ENCODE assay signal across 30 cellular contexts in genomic region chr11:110096369-110096976, GRCh38. TPM values are rescaled to one million over a fixed set of nuclear protein-coding genes. Genes with fewer than 3 reads are reported as not detected.
DNase-seq lines count a peak whose midpoint lies in the region; ATAC-seq and TF ChIP-seq lines count a peak whose summit lies in the region.
"Had no signal": no experiment of that assay in that cellular context is flagged by ENCODE, and none has a peak within 500 bp of the region (broad histone marks: within the 10 kb centered on the region; RNA-seq: fewer than 3 reads in every experiment).

No MANE protein-coding gene starts in this region.

- CTCF ChIA-PET in MCF 10A (lab: Yijun Ruan, JAX), result interaction anchor here (2.8 kb wide), 1 partner anchor 151 kb away, joined by 10 read pairs; no protein-coding TSS in a partner anchor

- H3K4me3 Mint-ChIP-seq in MCF 10A (ENCODE audit: unreplicated experiment) (peak overlapping the region; percentile 98), glutamatergic neuron (ENCODE audit: unreplicated experiment) (no peak overlapping the region)
- H3K4me3 Mint-ChIP-seq: activated CD8-positive, alpha-beta T cell treated with anti-CD3 and anti-CD28 coated beads for 36 hours; activated naive CD8-positive, alpha-beta T cell treated with anti-CD3 and anti-CD28 coated beads for 36 hours; dendritic cell treated with granulocyte-macrophage colony-stimulating factor and Interleukin-4, amounts not matched to agents 40 ng/mL and 50 ng/mL, for 4 days; endodermal cell; memory B cell; stimulated activated naive B cell treated with anti-CD40 and anti-IgM and Interleukin-4, amounts not matched to agents 10 μg/mL and 1 μg/mL and 100 μg/mL, for 72 hours had no signal

- H3K4me3 ChIP-seq in breast epithelium (no peak overlapping the region), choroid plexus epithelial cell (ENCODE audit: low read depth, low read length) (peak overlapping the region; percentile 0)
- H3K4me3 ChIP-seq: esophagus squamous epithelium, testis had no signal

- H3K27me3 Mint-ChIP-seq in MCF 10A (ENCODE audit: insufficient read depth, unreplicated experiment) (no peaks in the 10 kb centered on the region), glutamatergic neuron (ENCODE audit: unreplicated experiment) (peaks cover 9% of the 10 kb centered on the region)

- POLR2A ChIA-PET in MCF 10A (lab: Yijun Ruan, JAX), result interaction anchor here (0.6 to 10.3 kb wide), 17 partner anchors 11 to 1397 kb away, joined by 3 to 197 read pairs (median 4); no protein-coding TSS in a partner anchor

- no peak for DNase-seq in MCF 10A (ENCODE audit: unreplicated experiment)
- DNase-seq in breast epithelium (ENCODE audit: low spot score in 2 of 2), result no peak
- peak; percentile 24 for DNase-seq in NCI-H345 treated with DMSO at 0.1 percent for 48 hours (lab: John Stamatoyannopoulos, UW; ENCODE audit: unreplicated experiment)
- no peak for DNase-seq in choroid plexus epithelial cell (ENCODE audit: low read depth)
- DNase-seq in SW480 (ENCODE audit: low spot score), result no peak
- DNase-seq in glutamatergic neuron, result no peak
- no peak for DNase-seq in erythroblast (lab: John Stamatoyannopoulos, UW)
- DNase-seq: activated CD8-positive, alpha-beta T cell treated with anti-CD3 and anti-CD28 coated beads for 36 hours; activated effector memory CD4-positive, alpha-beta T cell treated with anti-CD3 and anti-CD28 coated beads, Interleukin-2, amount 50 U/mL, for 16 hours; activated naive CD8-positive, alpha-beta T cell treated with anti-CD3 and anti-CD28 coated beads for 36 hours; activated T-cell treated with anti-CD3 and anti-CD28 coated beads for 4 hours; aorta; BE2C; DMS153; endodermal cell; esophagus squamous epithelium; foreskin melanocyte; GDM1; left cardiac atrium; NCI-H1417 treated with DMSO at 0.1 percent for 48 hours; NCI-H2081 treated with DMSO at 0.1 percent for 48 hours; NCI-H774; stimulated activated CD4-positive, alpha-beta T cell treated with anti-CD3 and anti-CD28 coated beads, Interleukin-15, amount 100 ng/mL, for 24 hours; stimulated activated naive B cell treated with anti-CD40 and anti-IgM and Interleukin-4, amounts not matched to agents 10 μg/mL and 1 μg/mL and 100 μg/mL, for 72 hours; testis had no signal

- intact Hi-C loops in MCF 10A (cut with micrococcal nuclease), result loop anchor here (5.0 to 10.0 kb wide), 3 partner anchors 242 to 336 kb away; no protein-coding TSS in a partner anchor
- intact Hi-C loops in breast epithelium (cut with DNase I; ENCODE audit: low total_unique reads), result no loop called here

- no peaks in the 10 kb centered on the region for H3K4me1 ChIP-seq in breast epithelium

- no peaks in the 10 kb centered on the region for H3K36me3 ChIP-seq in breast epithelium
- H3K36me3 ChIP-seq: BE2C, esophagus squamous epithelium had no signal

- BruUV-seq in MCF 10A (replicated peaks; lab: Mats Ljungman, UMichigan), result no TSS peak

- peaks cover 31% of the 10 kb centered on the region for H3K36me3 Mint-ChIP-seq in MCF 10A (ENCODE audit: insufficient read depth, unreplicated experiment)
- H3K36me3 Mint-ChIP-seq in glutamatergic neuron (ENCODE audit: unreplicated experiment), result peaks cover 4% of the 10 kb centered on the region
- H3K36me3 Mint-ChIP-seq: activated naive CD8-positive, alpha-beta T cell treated with anti-CD3 and anti-CD28 coated beads for 36 hours; memory B cell had no signal

- H3K27me3 ChIP-seq in breast epithelium, result no peaks in the 10 kb centered on the region
- H3K27me3 ChIP-seq: esophagus squamous epithelium, testis had no signal

- H3K27ac Mint-ChIP-seq in MCF 10A (ENCODE audit: low read depth, unreplicated experiment) (peak overlapping the region; percentile 55), glutamatergic neuron (ENCODE audit: unreplicated experiment) (no peak overlapping the region)
- H3K27ac Mint-ChIP-seq: activated CD8-positive, alpha-beta T cell treated with anti-CD3 and anti-CD28 coated beads for 36 hours; activated naive CD8-positive, alpha-beta T cell treated with anti-CD3 and anti-CD28 coated beads for 36 hours; dendritic cell treated with granulocyte-macrophage colony-stimulating factor and Interleukin-4, amounts not matched to agents 40 ng/mL and 50 ng/mL, for 4 days; endodermal cell; memory B cell; stimulated activated naive B cell treated with anti-CD40 and anti-IgM and Interleukin-4, amounts not matched to agents 10 μg/mL and 1 μg/mL and 100 μg/mL, for 72 hours had no signal

- H3K27ac ChIP-seq in breast epithelium, result no peak overlapping the region
- H3K27ac ChIP-seq: esophagus squamous epithelium, KMS-11, testis had no signal

- TF ChIP-seq CTCF in MCF 10A (IDR thresholded peaks at IDR 0.05; ENCODE audit: unreplicated experiment) (no peak), breast epithelium (IDR thresholded peaks at IDR 0.05) (no peak), choroid plexus epithelial cell (conservative IDR thresholded peaks at IDR 0.05; ENCODE audit: low read depth, low read length) (no peak), glutamatergic neuron (IDR thresholded peaks at IDR 0.05; ENCODE audit: partially characterized antibody, unreplicated experiment) (no peak)

- no peaks in the 10 kb centered on the region for H3K9me3 ChIP-seq in breast epithelium
- H3K9me3 ChIP-seq: BE2C, esophagus squamous epithelium, testis had no signal

- H3K4me1 Mint-ChIP-seq in MCF 10A (ENCODE audit: insufficient read depth, unreplicated experiment) (peaks cover 39% of the 10 kb centered on the region), glutamatergic neuron (ENCODE audit: low read depth, unreplicated experiment) (peaks cover 15% of the 10 kb centered on the region)

- ATAC-seq in GM21619 (IDR thresholded peaks at IDR 0.05; ENCODE audit: unreplicated experiment), result no peak
- ATAC-seq: activated CD8-positive, alpha-beta T cell treated with anti-CD3 and anti-CD28 coated beads for 36 hours; left cardiac atrium; SK-N-SH treated with all-trans-retinoic acid at 6 μM for 48 hours; stimulated activated naive B cell treated with anti-CD40 and anti-IgM and Interleukin-4, amounts not matched to agents 10 μg/mL and 1 μg/mL and 100 μg/mL, for 72 hours had no signal

- TF ChIP-seq POLR2A in breast epithelium (IDR thresholded peaks at IDR 0.05), result no peak
- no peak for TF ChIP-seq POLR2A in erythroblast (IDR thresholded peaks at IDR 0.05; ENCODE audit: low read length)

- H3K9me3 Mint-ChIP-seq in MCF 10A (ENCODE audit: unreplicated experiment) (no peaks in the 10 kb centered on the region), glutamatergic neuron (ENCODE audit: unreplicated experiment) (peaks cover 9% of the 10 kb centered on the region)
- H3K9me3 Mint-ChIP-seq: activated CD8-positive, alpha-beta T cell treated with anti-CD3 and anti-CD28 coated beads for 36 hours; activated naive CD8-positive, alpha-beta T cell treated with anti-CD3 and anti-CD28 coated beads for 36 hours; dendritic cell treated with granulocyte-macrophage colony-stimulating factor and Interleukin-4, amounts not matched to agents 40 ng/mL and 50 ng/mL, for 4 days; endodermal cell; memory B cell; stimulated activated naive B cell treated with anti-CD40 and anti-IgM and Interleukin-4, amounts not matched to agents 10 μg/mL and 1 μg/mL and 100 μg/mL, for 72 hours had no signal

RNA-seq across cellular contexts. Expression of gene ZC3H12C, which starts 3.3 kb away (rescaled TPM):
- total RNA-seq in MCF 10A (2022) (30.9 and 37.7 TPM in 2 replicates), breast epithelium (10 to 100 TPM; 10.2 to 19.8 (median 13.2) TPM), glutamatergic neuron (ENCODE audit: unreplicated experiment) (60.6 TPM)
